In genomic region chr10:24238527-24239247, GRCh38 we compare ENCODE assay signal across 14 cellular contexts. TPM values are rescaled to one million over a fixed set of nuclear protein-coding genes. Genes with fewer than 3 reads are reported as not detected.
DNase-seq lines count a peak whose midpoint lies in the region; ATAC-seq and TF ChIP-seq lines count a peak whose summit lies in the region.
"Had no signal": no experiment of that assay in that cellular context is flagged by ENCODE, and none has a peak within 500 bp of the region (broad histone marks: within the 10 kb centered on the region; RNA-seq: fewer than 3 reads in every experiment).

No MANE protein-coding gene starts in this region.

- no peak for ATAC-seq in activated CD8-positive, alpha-beta T cell treated with anti-CD3 and anti-CD28 coated beads for 36 hours

- no peak for TF ChIP-seq CTCF in RWPE1 (conservative IDR thresholded peaks at IDR 0.05; ENCODE audit: low read depth)
- no peak for TF ChIP-seq CTCF in activated CD8-positive, alpha-beta T cell treated with anti-CD3 and anti-CD28 coated beads for 36 hours (IDR thresholded peaks at IDR 0.05)

- no peak overlapping the region for H3K27ac Mint-ChIP-seq in activated CD8-positive, alpha-beta T cell treated with anti-CD3 and anti-CD28 coated beads for 36 hours
- H3K27ac Mint-ChIP-seq: activated CD4-positive, alpha-beta memory T cell treated with anti-CD3 and anti-CD28 coated beads, Interleukin-2, amount 10 ng/mL, durations not matched to agents 7 days and 5 days; activated naive CD8-positive, alpha-beta T cell had no signal

- no peaks in the 10 kb centered on the region for H3K36me3 Mint-ChIP-seq in activated CD8-positive, alpha-beta T cell treated with anti-CD3 and anti-CD28 coated beads for 36 hours (ENCODE audit: low read depth)
- H3K36me3 Mint-ChIP-seq: activated naive CD8-positive, alpha-beta T cell had no signal

- no peak overlapping the region for H3K27ac ChIP-seq in RWPE1
- H3K27ac ChIP-seq: BLaER1, right lobe of liver had no signal

- peaks cover 2% of the 10 kb centered on the region for H3K9me3 Mint-ChIP-seq in activated CD8-positive, alpha-beta T cell treated with anti-CD3 and anti-CD28 coated beads for 36 hours
- H3K9me3 Mint-ChIP-seq: activated CD4-positive, alpha-beta memory T cell treated with anti-CD3 and anti-CD28 coated beads, Interleukin-2, amount 10 ng/mL, durations not matched to agents 7 days and 5 days had no signal

- H3K27me3 Mint-ChIP-seq in activated CD8-positive, alpha-beta T cell treated with anti-CD3 and anti-CD28 coated beads for 36 hours: peaks cover 9% of the 10 kb centered on the region

- intact Hi-C loops in activated CD8-positive, alpha-beta T cell treated with anti-CD3 and anti-CD28 coated beads for 36 hours (cut with micrococcal nuclease): no loop called here

- DNase-seq in ELF-1 (ENCODE audit: low read depth, low spot score) (peak; percentile 79), RWPE1 (ENCODE audit: low spot score) (peak; percentile 85), iPS-NIHi11 (ENCODE audit: low spot score) (peak; percentile 46), renal cortical epithelial cell (ENCODE audit: low read depth) (peak; percentile 56), GF-D8 (lab: John Stamatoyannopoulos, UW) (no peak), NCI-H128 (lab: John Stamatoyannopoulos, UW; ENCODE audit: unreplicated experiment) (no peak), NCI-H2227 (lab: John Stamatoyannopoulos, UW; ENCODE audit: unreplicated experiment) (no peak)
- no peak for DNase-seq in activated CD8-positive, alpha-beta T cell treated with anti-CD3 and anti-CD28 coated beads for 36 hours
- DNase-seq: activated CD4-positive, alpha-beta memory T cell treated with anti-CD3 and anti-CD28 coated beads, Interleukin-2, amount 10 ng/mL, durations not matched to agents 7 days and 5 days; GOT3; right lobe of liver; T-helper 1 cell had no signal

- no peak overlapping the region for H3K4me3 Mint-ChIP-seq in activated CD8-positive, alpha-beta T cell treated with anti-CD3 and anti-CD28 coated beads for 36 hours
- H3K4me3 Mint-ChIP-seq: activated CD4-positive, alpha-beta memory T cell treated with anti-CD3 and anti-CD28 coated beads, Interleukin-2, amount 10 ng/mL, durations not matched to agents 7 days and 5 days; activated naive CD8-positive, alpha-beta T cell had no signal

- CTCF ChIA-PET in RWPE1 (lab: Yijun Ruan, JAX): interaction anchor here (0.6 to 1.0 kb wide), 4 partner anchors 53 to 955 kb away, joined by 3 to 5 read pairs (median 3); no protein-coding TSS in a partner anchor
- CTCF ChIA-PET in activated CD8-positive, alpha-beta T cell treated with anti-CD3 and anti-CD28 coated beads for 36 hours (lab: Charles Lee): no interaction called here

- H3K4me1 Mint-ChIP-seq in activated CD8-positive, alpha-beta T cell treated with anti-CD3 and anti-CD28 coated beads for 36 hours (ENCODE audit: low read depth): no peaks in the 10 kb centered on the region
- H3K4me1 Mint-ChIP-seq: activated CD4-positive, alpha-beta memory T cell treated with anti-CD3 and anti-CD28 coated beads, Interleukin-2, amount 10 ng/mL, durations not matched to agents 7 days and 5 days had no signal

- POLR2A ChIA-PET in RWPE1 (lab: Yijun Ruan, JAX; ENCODE audit: low non-redundant PET): interaction anchor here (0.7 kb wide), 1 partner anchor 17 kb away, joined by 5 read pairs; no protein-coding TSS in a partner anchor
- POLR2A ChIA-PET in activated CD8-positive, alpha-beta T cell treated with anti-CD3 and anti-CD28 coated beads for 36 hours (lab: Charles Lee): no interaction called here

RNA-seq across cellular contexts. Expression of gene KIAA1217, which starts 29.7 kb away (rescaled TPM):
- 6.9 and 33.3 TPM in 2 replicates for total RNA-seq in renal cortical epithelial cell
- total RNA-seq in activated CD8-positive, alpha-beta T cell treated with anti-CD3 and anti-CD28 coated beads for 36 hours: 1 to 10 TPM in 1 of 2 experiments, under 1 TPM in 1; 0.67 to 1.3 TPM

Comparison
In these comparisons a context has a peak if more than half of its experiments do, and no peak if none do; other contexts are left out.
1. DNase-seq: peak in ELF-1 (single experiment), RWPE1 (single experiment), iPS-NIHi11 (single experiment) and renal cortical epithelial cell (single experiment); none in GF-D8 (single experiment), NCI-H128 (single experiment), NCI-H2227 (single experiment) and activated CD8-positive, alpha-beta T cell treated with anti-CD3 and anti-CD28 coated beads for 36 hours (single experiment).